In genomic region chr7:15291707-15292106, GRCh38 we compare ENCODE assay signal across 28 cellular contexts.
DNase-seq lines count a peak whose midpoint lies in the region; ATAC-seq, FAIRE-seq and TF ChIP-seq lines count a peak whose summit lies in the region.
"Had no signal": no experiment of that assay in that cellular context is flagged by ENCODE, and none has a peak within 500 bp of the region (broad histone marks: within the 10 kb centered on the region; RNA-seq: fewer than 3 reads in every experiment).

No MANE protein-coding gene starts in this region.

- POLR2A ChIA-PET in HepG2 (lab: Yijun Ruan, JAX): no interaction called here

- H4K20me1 ChIP-seq in GM23338 (replicated peaks; ENCODE audit: insufficient read depth) (no peaks in the 10 kb centered on the region), neural cell (ENCODE audit: insufficient read depth) (no peaks in the 10 kb centered on the region), HepG2 (ENCODE audit: insufficient read depth, low read length) (no peaks in the 10 kb centered on the region)

- in situ Hi-C loops in HepG2 (cut with HindIII; ENCODE audit: extremely low pct_ligation_motif_present, low pct_unique_long_range_greater_than_20kb): no loop called here

- ATAC-seq in GM23338: peak; percentile 63
- no peak for ATAC-seq in HepG2
- ATAC-seq in GM18909 (IDR thresholded peaks at IDR 0.05; ENCODE audit: poor library complexity, unreplicated experiment): no peak
- ATAC-seq: esophagus mucosa, foreskin keratinocyte, left colon had no signal

- no peak for TF ChIP-seq RAD21 in neural cell (conservative IDR thresholded peaks at IDR 0.05)
- TF ChIP-seq RAD21 in HepG2 (CRISPR knock-in tag; IDR thresholded peaks at IDR 0.05): no peak

- H3K9me2 ChIP-seq in GM23338 (ENCODE audit: insufficient read depth) (no peaks in the 10 kb centered on the region), neural cell (ENCODE audit: insufficient read depth, low read length) (no peaks in the 10 kb centered on the region)

- no TSS peak for BruUV-seq in HepG2 (replicated peaks; lab: Mats Ljungman, UMichigan)

- intact Hi-C loops in HepG2 (cut with micrococcal nuclease; ENCODE audit: unreplicated experiment): no loop called here

- H3F3A ChIP-seq in GM23338 (replicated peaks; ENCODE audit: low read depth) (no peaks in the 10 kb centered on the region), neural cell (ENCODE audit: insufficient read depth, low read length, poor library complexity, severe bottlenecking) (no peaks in the 10 kb centered on the region)

- no peak overlapping the region for H3K4me3 ChIP-seq in GM23338
- H3K4me3 ChIP-seq in neural cell (ENCODE audit: low read length): no peak overlapping the region
- H3K4me3 ChIP-seq in HepG2 (replicated peaks in 1 of 3; ENCODE audit: insufficient read depth in 1 of 3, low read depth in 2 of 3, low read length in 3 of 3): no peak overlapping the region
- H3K4me3 ChIP-seq: breast epithelium, ovary, right atrium auricular region, spleen, uterus had no signal

- 30% methylated on average over 6 of the region's 6 CpGs for WGBS in HepG2 (ENCODE audit: low lambda C conversion rate)

- H3K27me3 Mint-ChIP-seq in GM23338 (ENCODE audit: insufficient read depth, low read depth, poor library complexity): no peaks in the 10 kb centered on the region
- H3K27me3 Mint-ChIP-seq: activated naive CD4-positive, alpha-beta T cell treated with anti-CD3 and anti-CD28 coated beads, Interleukin-2, amount 10 ng/mL, durations not matched to agents 7 days and 5 days; CD4-positive, alpha-beta T cell; naive B cell had no signal

- H3K36me3 Mint-ChIP-seq in GM23338 (ENCODE audit: low read depth): no peaks in the 10 kb centered on the region
- H3K36me3 Mint-ChIP-seq: activated naive CD4-positive, alpha-beta T cell treated with anti-CD3 and anti-CD28 coated beads, Interleukin-2, amount 10 ng/mL, durations not matched to agents 7 days and 5 days; naive B cell had no signal

- H3K4me1 Mint-ChIP-seq in GM23338: peaks cover 2% of the 10 kb centered on the region; the same call in 2 of the 3 replicates
- H3K4me1 Mint-ChIP-seq: activated naive CD4-positive, alpha-beta T cell treated with anti-CD3 and anti-CD28 coated beads, Interleukin-2, amount 10 ng/mL, durations not matched to agents 7 days and 5 days; naive B cell had no signal

- H2AFZ ChIP-seq in GM23338 (no peak overlapping the region), neural cell (ENCODE audit: low read depth, low read length) (no peak overlapping the region), HepG2 (ENCODE audit: low read length) (no peak overlapping the region)

- H3K27me3 ChIP-seq in GM23338 (ENCODE audit: insufficient read depth) (no peaks in the 10 kb centered on the region), neural cell (ENCODE audit: insufficient read depth, low read depth, low read length) (no peaks in the 10 kb centered on the region), HepG2 (ENCODE audit: control insufficient read depth in 1 of 2, insufficient read depth in 2 of 2, low read length in 2 of 2) (no peaks in the 10 kb centered on the region)
- H3K27me3 ChIP-seq: breast epithelium, foreskin keratinocyte, ovary, right atrium auricular region, spleen, uterus had no signal

- H3K9ac ChIP-seq in neural cell (ENCODE audit: low read length) (no peak overlapping the region), HepG2 (ENCODE audit: insufficient read depth, low read depth, low read length) (no peak overlapping the region)

- H3K27ac Mint-ChIP-seq in GM23338: no peak overlapping the region
- H3K27ac Mint-ChIP-seq: activated naive CD4-positive, alpha-beta T cell treated with anti-CD3 and anti-CD28 coated beads, Interleukin-2, amount 10 ng/mL, durations not matched to agents 7 days and 5 days; CD4-positive, alpha-beta T cell; naive B cell; T-helper 2 cell treated with Interferon-gamma antibody and Interleukin-4, amounts not matched to agents 5 μg/mL and 100 μg/mL, for 36 hours had no signal

- H3K4me2 ChIP-seq in GM23338: no peak overlapping the region
- no peak overlapping the region for H3K4me2 ChIP-seq in neural cell (ENCODE audit: low read length)
- H3K4me2 ChIP-seq in HepG2 (ENCODE audit: low read depth, low read length): no peak overlapping the region

- no peaks in the 10 kb centered on the region for H3K4me1 ChIP-seq in GM23338 (ENCODE audit: insufficient read depth)
- H3K4me1 ChIP-seq in HepG2 (ENCODE audit: insufficient read depth, low read length): no peaks in the 10 kb centered on the region
- H3K4me1 ChIP-seq: breast epithelium, foreskin keratinocyte, right atrium auricular region, spleen, uterus had no signal

- no peaks in the 10 kb centered on the region for H3K36me3 ChIP-seq in GM23338 (ENCODE audit: insufficient read depth)
- H3K36me3 ChIP-seq in neural cell (ENCODE audit: insufficient read depth, low read length): no peaks in the 10 kb centered on the region
- no peaks in the 10 kb centered on the region for H3K36me3 ChIP-seq in HepG2 (replicated peaks in 1 of 2; ENCODE audit: control insufficient read depth in 1 of 2, insufficient read depth in 2 of 2, low read length in 2 of 2)
- H3K36me3 ChIP-seq: ovary, right atrium auricular region, spleen, uterus had no signal

- DNase-seq in GM23338 (ENCODE audit: low spot score): peak; percentile 38
- peak; percentile 44 for DNase-seq in NCI-H1092 (lab: John Stamatoyannopoulos, UW)
- peak; percentile 14 for DNase-seq in SW480 (ENCODE audit: low spot score)
- no peak for DNase-seq in HepG2 (ENCODE audit: low spot score)
- DNase-seq in activated CD4-positive, CD25-positive, alpha-beta regulatory T cell treated with anti-CD3 and anti-CD28 coated beads, Interleukin-2, amount 50 U/mL, for 72 hours: no peak
- DNase-seq: activated naive CD4-positive, alpha-beta T cell treated with anti-CD3 and anti-CD28 coated beads, Interleukin-2, amount 10 ng/mL, durations not matched to agents 7 days and 5 days; amniotic stem cell; CD4-positive, alpha-beta T cell; effector CD8-positive, alpha-beta T cell; foreskin keratinocyte; Karpas-422; left colon; mesenchymal stem cell; naive B cell; NCI-H2029; ovary; spleen; stimulated activated CD4-positive, alpha-beta T cell treated with anti-CD3 and anti-CD28 coated beads, Interleukin-4, amount 100 ng/mL, for 1 hour; stimulated activated naive CD4-positive, alpha-beta T cell; uterus had no signal

- FAIRE-seq in HepG2 (lab: Jason Lieb, UNC): no peak
- FAIRE-seq: colon had no signal

- H3K4me3 Mint-ChIP-seq in GM23338: no peak overlapping the region
- H3K4me3 Mint-ChIP-seq: activated naive CD4-positive, alpha-beta T cell treated with anti-CD3 and anti-CD28 coated beads, Interleukin-2, amount 10 ng/mL, durations not matched to agents 7 days and 5 days; CD4-positive, alpha-beta T cell; naive B cell; T-helper 2 cell treated with Interferon-gamma antibody and Interleukin-4, amounts not matched to agents 5 μg/mL and 100 μg/mL, for 36 hours had no signal

- TF ChIP-seq POLR2A in HepG2 (IDR thresholded peaks at IDR 0.05; ENCODE audit: insufficient read depth in 1 of 2, low read depth in 2 of 2, low read length in 2 of 2): no peak

- no peak for TF ChIP-seq EP300 in neural cell (conservative IDR thresholded peaks at IDR 0.05; ENCODE audit: poor library complexity, severe bottlenecking)
- no peak for TF ChIP-seq EP300 in HepG2 (IDR thresholded peaks at IDR 0.05; ENCODE audit: low read depth in 2 of 2, low read length in 2 of 2)
- TF ChIP-seq EP300 in HepG2 (CRISPR knock-in tag; IDR thresholded peaks at IDR 0.05; ENCODE audit: borderline replicate concordance): no peak

- peak in 1 of 2 experiments; percentile 59; a peak in 3 of 4 replicates for TF ChIP-seq CTCF in GM23338 (conservative IDR thresholded peaks at IDR 0.05; ENCODE audit: low read depth in 2 of 2)
- TF ChIP-seq CTCF in neural cell (IDR thresholded peaks at IDR 0.05; ENCODE audit: poor library complexity, severe bottlenecking): no peak
- no peak for TF ChIP-seq CTCF in HepG2 (CRISPR knock-in tag; IDR thresholded peaks at IDR 0.05)

- no peak overlapping the region for H3K27ac ChIP-seq in GM23338 (ENCODE audit: low read depth)
- peak overlapping the region; percentile 7 for H3K27ac ChIP-seq in neural cell (ENCODE audit: low read length)
- H3K27ac ChIP-seq in HepG2 (ENCODE audit: extremely low read length, insufficient read depth, low read length): no peak overlapping the region
- H3K27ac ChIP-seq: breast epithelium, foreskin keratinocyte, ovary, right atrium auricular region, RWPE1, spleen, uterus had no signal

- no peaks in the 10 kb centered on the region for H3K79me2 ChIP-seq in GM23338 (replicated peaks; ENCODE audit: insufficient read depth)
- H3K79me2 ChIP-seq in neural cell (replicated peaks; ENCODE audit: insufficient read depth, low read length): no peaks in the 10 kb centered on the region
- H3K79me2 ChIP-seq in HepG2 (ENCODE audit: insufficient read depth, low read length): no peaks in the 10 kb centered on the region

- H3K9me3 Mint-ChIP-seq in GM23338: no peaks in the 10 kb centered on the region

- H3K9me3 ChIP-seq in neural cell (ENCODE audit: low read length) (no peaks in the 10 kb centered on the region), HepG2 (ENCODE audit: low read length) (peaks cover 25% of the 10 kb centered on the region; the same call in 1 of the 2 replicates)
- H3K9me3 ChIP-seq: breast epithelium, ovary, right atrium auricular region, spleen, uterus had no signal

- CTCF ChIA-PET in HepG2 (lab: Yijun Ruan, JAX; ENCODE audit: low intra/inter-chr PET ratio, low total read pairs): no interaction called here

TF ChIP-seq in neural cell, 6 proteins besides CTCF, POLR2A, EP300 and RAD21 (continues in another document):
- no peak for TF ChIP-seq SMC3 (conservative IDR thresholded peaks at IDR 0.05; ENCODE audit: poor library complexity)
- no peak for TF ChIP-seq POLR2AphosphoS5 (IDR thresholded peaks at IDR 0.05)
- TF ChIP-seq TAF1 (IDR thresholded peaks at IDR 0.05; ENCODE audit: low read depth): no peak

TF ChIP-seq in HepG2, 621 proteins besides CTCF, POLR2A, EP300 and RAD21 (continues in another document):
- TF ChIP-seq PAWR (CRISPR knock-in tag; IDR thresholded peaks at IDR 0.05; ENCODE audit: borderline replicate concordance) (no peak), ZNF414 (CRISPR knock-in tag; IDR thresholded peaks at IDR 0.05) (no peak)

Comparison
In these comparisons a context has a peak if more than half of its experiments do, and no peak if none do; other contexts are left out.
1. DNase-seq: peak in GM23338 (single experiment), NCI-H1092 (single experiment) and SW480 (single experiment); none in HepG2 (single experiment) and activated CD4-positive, CD25-positive, alpha-beta regulatory T cell treated with anti-CD3 and anti-CD28 coated beads, Interleukin-2, amount 50 U/mL, for 72 hours (single experiment).